Comparison of ENCODE assay signal across 9 cellular contexts in genomic region chr1:62962794-62963776, GRCh38.
DNase-seq lines count a peak whose midpoint lies in the region; ATAC-seq and TF ChIP-seq lines count a peak whose summit lies in the region.
"Had no signal": no experiment of that assay in that cellular context is flagged by ENCODE, and none has a peak within 500 bp of the region (broad histone marks: within the 10 kb centered on the region; RNA-seq: fewer than 3 reads in every experiment).

No MANE protein-coding gene starts in this region.

- TF ChIP-seq CTCF in AG04449 (IDR thresholded peaks at IDR 0.05; ENCODE audit: insufficient read depth, low read length, missing control alignments), result peak; percentile 53
- TF ChIP-seq CTCF in GM10248 (IDR thresholded peaks at IDR 0.05; ENCODE audit: control extremely low read depth, extremely low read depth, low read depth, missing control alignments), result peak; percentile 51
- peak; percentile 57; the same call in 1 of the 2 replicates for TF ChIP-seq CTCF in PC-9 (conservative IDR thresholded peaks at IDR 0.05)
- TF ChIP-seq CTCF in endothelial cell (IDR thresholded peaks at IDR 0.05; ENCODE audit: unreplicated experiment), result peak; percentile 67
- no peak for TF ChIP-seq CTCF in neural cell (IDR thresholded peaks at IDR 0.05; ENCODE audit: poor library complexity, severe bottlenecking)

- intact Hi-C loops in PC-9 (cut with micrococcal nuclease; ENCODE audit: unreplicated experiment), result no loop called here

- H3K9me2 ChIP-seq in PC-9 (ENCODE audit: insufficient read depth) (no peaks in the 10 kb centered on the region), neural cell (ENCODE audit: insufficient read depth, low read length) (no peaks in the 10 kb centered on the region)

- H3K4me3 ChIP-seq in AG04449 (ENCODE audit: low read depth, low read length) (no peak overlapping the region), PC-9 (no peak overlapping the region), neural cell (ENCODE audit: low read length) (no peak overlapping the region)

- no TSS peak for BruUV-seq in PC-9 (replicated peaks; lab: Mats Ljungman, UMichigan)

- H2AFZ ChIP-seq in PC-9 (no peak overlapping the region), neural cell (ENCODE audit: low read depth, low read length) (no peak overlapping the region)

- H3K4me2 ChIP-seq in PC-9 (no peak overlapping the region), neural cell (ENCODE audit: low read length) (no peak overlapping the region)

- DNase-seq in AG04449 (ENCODE audit: low read depth, low spot score) (no peak), GM10248 (ENCODE audit: extremely low spot score) (peak; percentile 71), PC-9 (peak in 1 of 2 experiments; percentile 5), endothelial cell (ENCODE audit: low spot score) (peak; percentile 64)

- peaks cover 7% of the 10 kb centered on the region for H3K27me3 Mint-ChIP-seq in endothelial cell (ENCODE audit: unreplicated experiment)

- no peaks in the 10 kb centered on the region for H3K36me3 ChIP-seq in PC-9 (ENCODE audit: low read depth)
- H3K36me3 ChIP-seq in neural cell (ENCODE audit: insufficient read depth, low read length), result no peaks in the 10 kb centered on the region

- H3K9ac ChIP-seq in neural cell (ENCODE audit: low read length), result no peak overlapping the region

- H3K27ac ChIP-seq in PC-9 (no peak overlapping the region), neural cell (ENCODE audit: low read length) (no peak overlapping the region)

- no peaks in the 10 kb centered on the region for H3F3A ChIP-seq in PC-9 (ENCODE audit: insufficient read depth, low read depth)
- no peaks in the 10 kb centered on the region for H3F3A ChIP-seq in neural cell (ENCODE audit: insufficient read depth, low read length, poor library complexity, severe bottlenecking)

- H3K27ac Mint-ChIP-seq in endothelial cell (ENCODE audit: unreplicated experiment), result no peak overlapping the region
- H3K27ac Mint-ChIP-seq: memory B cell had no signal

- no peaks in the 10 kb centered on the region for H3K9me3 Mint-ChIP-seq in endothelial cell (ENCODE audit: unreplicated experiment)
- H3K9me3 Mint-ChIP-seq: memory B cell had no signal

- no peaks in the 10 kb centered on the region for H3K4me1 Mint-ChIP-seq in endothelial cell (ENCODE audit: unreplicated experiment)
- H3K4me1 Mint-ChIP-seq: memory B cell had no signal

- CTCF ChIA-PET in AG04449 (lab: Yijun Ruan, JAX) (interaction anchor here (1.5 to 6.7 kb wide), 2 partner anchors 183 to 187 kb away, joined by 6 to 47 read pairs; no protein-coding TSS in a partner anchor), GM10248 (lab: Yijun Ruan, JAX) (interaction anchor here (0.7 to 2.3 kb wide), 10 partner anchors 9 to 1174 kb away, joined by 3 to 15 read pairs (median 4); no protein-coding TSS in a partner anchor), PC-9 (lab: Charles Lee) (interaction anchor here (0.7 kb wide), 1 partner anchor 190 kb away, joined by 3 read pairs; no protein-coding TSS in a partner anchor)

- H4K20me1 ChIP-seq in PC-9 (ENCODE audit: insufficient read depth) (no peaks in the 10 kb centered on the region), neural cell (ENCODE audit: insufficient read depth) (no peaks in the 10 kb centered on the region)

- H3K36me3 Mint-ChIP-seq in endothelial cell (ENCODE audit: low read depth, unreplicated experiment), result no peaks in the 10 kb centered on the region
- H3K36me3 Mint-ChIP-seq: memory B cell had no signal

- TF ChIP-seq RAD21 in neural cell (conservative IDR thresholded peaks at IDR 0.05), result peak; percentile 28

- POLR2A ChIA-PET in AG04449 (lab: Yijun Ruan, JAX), result no interaction called here
- POLR2A ChIA-PET in GM10248 (lab: Yijun Ruan, JAX), result no interaction called here
- POLR2A ChIA-PET in PC-9 (lab: Charles Lee; ENCODE audit: unreplicated experiment), result no interaction called here

- H3K4me3 Mint-ChIP-seq in endothelial cell (ENCODE audit: unreplicated experiment), result no peak overlapping the region
- H3K4me3 Mint-ChIP-seq: memory B cell had no signal

- H3K9me3 ChIP-seq in PC-9 (ENCODE audit: insufficient read depth, low read depth) (no peaks in the 10 kb centered on the region), neural cell (ENCODE audit: low read length) (no peaks in the 10 kb centered on the region)

- no peak for TF ChIP-seq EP300 in neural cell (conservative IDR thresholded peaks at IDR 0.05; ENCODE audit: poor library complexity, severe bottlenecking)

- ATAC-seq in HG03095 (IDR thresholded peaks at IDR 0.05; ENCODE audit: unreplicated experiment) (peak; percentile 74), HG03025 (IDR thresholded peaks at IDR 0.05; ENCODE audit: low FRiP score, unreplicated experiment) (no peak), HG02970 (IDR thresholded peaks at IDR 0.05; ENCODE audit: low FRiP score, unreplicated experiment) (no peak)

- no peaks in the 10 kb centered on the region for H3K4me1 ChIP-seq in PC-9 (replicated peaks; ENCODE audit: insufficient read depth)

- no peaks in the 10 kb centered on the region for H3K79me2 ChIP-seq in PC-9 (ENCODE audit: low read depth)
- no peaks in the 10 kb centered on the region for H3K79me2 ChIP-seq in neural cell (replicated peaks; ENCODE audit: insufficient read depth, low read length)

- H3K27me3 ChIP-seq in PC-9 (ENCODE audit: insufficient read depth, low read depth), result peaks cover 61% of the 10 kb centered on the region
- no peaks in the 10 kb centered on the region for H3K27me3 ChIP-seq in neural cell (ENCODE audit: insufficient read depth, low read depth, low read length)

TF ChIP-seq in neural cell, 6 proteins besides CTCF, POLR2A, EP300 and RAD21:
- TF ChIP-seq MXI1 (conservative IDR thresholded peaks at IDR 0.05; ENCODE audit: poor library complexity, severe bottlenecking) (no peak), SMC3 (conservative IDR thresholded peaks at IDR 0.05; ENCODE audit: poor library complexity) (no peak), TAF1 (IDR thresholded peaks at IDR 0.05; ENCODE audit: low read depth) (no peak), EZH2 (IDR thresholded peaks at IDR 0.05; ENCODE audit: borderline replicate concordance, insufficient read depth, low read length, poor library complexity, severe bottlenecking) (no peak), POLR2AphosphoS5 (IDR thresholded peaks at IDR 0.05) (no peak)
- TF ChIP-seq, protein P1, sequence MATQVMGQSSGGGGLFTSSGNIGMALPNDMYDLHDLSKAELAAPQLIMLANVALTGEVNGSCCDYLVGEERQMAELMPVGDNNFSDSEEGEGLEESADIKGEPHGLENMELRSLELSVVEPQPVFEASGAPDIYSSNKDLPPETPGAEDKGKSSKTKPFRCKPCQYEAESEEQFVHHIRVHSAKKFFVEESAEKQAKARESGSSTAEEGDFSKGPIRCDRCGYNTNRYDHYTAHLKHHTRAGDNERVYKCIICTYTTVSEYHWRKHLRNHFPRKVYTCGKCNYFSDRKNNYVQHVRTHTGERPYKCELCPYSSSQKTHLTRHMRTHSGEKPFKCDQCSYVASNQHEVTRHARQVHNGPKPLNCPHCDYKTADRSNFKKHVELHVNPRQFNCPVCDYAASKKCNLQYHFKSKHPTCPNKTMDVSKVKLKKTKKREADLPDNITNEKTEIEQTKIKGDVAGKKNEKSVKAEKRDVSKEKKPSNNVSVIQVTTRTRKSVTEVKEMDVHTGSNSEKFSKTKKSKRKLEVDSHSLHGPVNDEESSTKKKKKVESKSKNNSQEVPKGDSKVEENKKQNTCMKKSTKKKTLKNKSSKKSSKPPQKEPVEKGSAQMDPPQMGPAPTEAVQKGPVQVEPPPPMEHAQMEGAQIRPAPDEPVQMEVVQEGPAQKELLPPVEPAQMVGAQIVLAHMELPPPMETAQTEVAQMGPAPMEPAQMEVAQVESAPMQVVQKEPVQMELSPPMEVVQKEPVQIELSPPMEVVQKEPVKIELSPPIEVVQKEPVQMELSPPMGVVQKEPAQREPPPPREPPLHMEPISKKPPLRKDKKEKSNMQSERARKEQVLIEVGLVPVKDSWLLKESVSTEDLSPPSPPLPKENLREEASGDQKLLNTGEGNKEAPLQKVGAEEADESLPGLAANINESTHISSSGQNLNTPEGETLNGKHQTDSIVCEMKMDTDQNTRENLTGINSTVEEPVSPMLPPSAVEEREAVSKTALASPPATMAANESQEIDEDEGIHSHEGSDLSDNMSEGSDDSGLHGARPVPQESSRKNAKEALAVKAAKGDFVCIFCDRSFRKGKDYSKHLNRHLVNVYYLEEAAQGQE (IDR thresholded peaks at IDR 0.05; ENCODE audit: borderline replicate concordance), result no peak
